19 cellular contexts compared by ENCODE assay signal in genomic region chr22:24097961-24098391, GRCh38.
"Had no signal": no experiment of that assay in that cellular context is flagged by ENCODE, and none has a peak within 500 bp of the region (broad histone marks: within the 10 kb centered on the region; RNA-seq: fewer than 3 reads in every experiment).

No MANE protein-coding gene starts in this region.

- H3K4me1 Mint-ChIP-seq: endodermal cell; naive thymus-derived CD4-positive, alpha-beta T cell; nephron progenitor cell had no signal

- H3K9me3 ChIP-seq: neutrophil, thoracic aorta had no signal

- H3K79me2 ChIP-seq: hepatocyte had no signal

- H3K27ac ChIP-seq: foreskin keratinocyte, hepatocyte, neutrophil, thoracic aorta had no signal

- H2AFZ ChIP-seq: hepatocyte had no signal

- H3K4me2 ChIP-seq: hepatocyte, smooth muscle cell had no signal

- H3K4me3 ChIP-seq: hepatocyte, lung, smooth muscle cell, thoracic aorta had no signal

- H3K4me1 ChIP-seq: foreskin keratinocyte had no signal

- DNase-seq: dermis blood vessel endothelial cell; endodermal cell; erythroblast; foreskin keratinocyte; left colon; left ventricle myocardium superior; mesendoderm; naive thymus-derived CD4-positive, alpha-beta T cell; nephron progenitor cell; stimulated activated CD4-positive, alpha-beta T cell treated with anti-CD3 and anti-CD28 coated beads, Interleukin-4, amount 100 ng/mL, for 1 hour; stimulated activated CD8-positive, alpha-beta memory T cell treated with anti-CD3 and anti-CD28 coated beads, Interleukin-4, amount 100 ng/mL, for 48 hours; trophoblast cell had no signal

- H3K27me3 Mint-ChIP-seq: naive thymus-derived CD4-positive, alpha-beta T cell; stimulated activated naive CD8-positive, alpha-beta T cell treated with anti-CD3 and anti-CD28 coated beads, Interleukin-15, Interleukin-2, amounts not matched to agents 100 ng/mL and 50 ng/mL, for 24 hours had no signal

- H3K4me3 Mint-ChIP-seq: endodermal cell; naive thymus-derived CD4-positive, alpha-beta T cell; nephron progenitor cell; stimulated activated effector memory CD8-positive, alpha-beta T cell treated with anti-CD3 and anti-CD28 coated beads, Interleukin-12 subunit alpha, Interleukin-12 subunit beta, amount 100 ng/mL, for 72 hours; stimulated activated naive CD8-positive, alpha-beta T cell treated with anti-CD3 and anti-CD28 coated beads, Interleukin-15, Interleukin-2, amounts not matched to agents 100 ng/mL and 50 ng/mL, for 24 hours had no signal

- H3K27ac Mint-ChIP-seq: endodermal cell; naive thymus-derived CD4-positive, alpha-beta T cell; stimulated activated effector memory CD8-positive, alpha-beta T cell treated with anti-CD3 and anti-CD28 coated beads, Interleukin-12 subunit alpha, Interleukin-12 subunit beta, amount 100 ng/mL, for 72 hours; stimulated activated naive CD8-positive, alpha-beta T cell treated with anti-CD3 and anti-CD28 coated beads, Interleukin-15, Interleukin-2, amounts not matched to agents 100 ng/mL and 50 ng/mL, for 24 hours had no signal

- H3K9me3 Mint-ChIP-seq: endodermal cell; naive thymus-derived CD4-positive, alpha-beta T cell; nephron progenitor cell; stimulated activated effector memory CD8-positive, alpha-beta T cell treated with anti-CD3 and anti-CD28 coated beads, Interleukin-12 subunit alpha, Interleukin-12 subunit beta, amount 100 ng/mL, for 72 hours; stimulated activated naive CD8-positive, alpha-beta T cell treated with anti-CD3 and anti-CD28 coated beads, Interleukin-15, Interleukin-2, amounts not matched to agents 100 ng/mL and 50 ng/mL, for 24 hours had no signal

- H3K27me3 ChIP-seq: foreskin keratinocyte, hepatocyte, neutrophil had no signal
